17 cellular contexts compared by ENCODE assay signal in the genomic region with DNA sequence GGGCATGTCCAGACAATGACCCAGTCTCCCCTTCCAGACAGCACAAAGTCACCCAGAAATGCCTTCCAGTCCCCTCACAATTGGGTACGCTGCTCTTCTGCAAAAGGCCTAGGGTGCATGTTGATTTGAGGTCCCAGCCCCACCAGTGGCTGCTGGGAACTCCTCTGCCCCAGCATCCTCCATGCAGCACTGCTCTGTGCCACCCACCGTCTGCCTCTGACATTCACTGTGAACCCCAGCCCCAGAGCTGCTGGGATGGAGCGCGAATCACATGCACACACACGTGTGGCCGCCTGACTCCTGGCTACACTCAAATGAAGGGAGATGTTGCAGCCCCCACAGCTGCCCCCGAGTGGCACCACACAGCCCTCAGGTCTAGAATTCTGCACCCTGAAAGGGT. TPM values are rescaled to one million over a fixed set of nuclear protein-coding genes. Genes with fewer than 3 reads are reported as not detected.
DNase-seq lines count a peak whose midpoint lies in the region; ATAC-seq and TF ChIP-seq lines count a peak whose summit lies in the region.
"Had no signal": no experiment of that assay in that cellular context is flagged by ENCODE, and none has a peak within 500 bp of the region (broad histone marks: within the 10 kb centered on the region; RNA-seq: fewer than 3 reads in every experiment).

No MANE protein-coding gene starts in this region.

- H3K27me3 ChIP-seq in HUES6 (ENCODE audit: control insufficient read depth, insufficient read depth, low read length) (peaks cover 13% of the 10 kb centered on the region; the same call in 1 of the 2 replicates), prostate gland (replicated peaks; ENCODE audit: insufficient read depth) (no peaks in the 10 kb centered on the region), mesendoderm (ENCODE audit: insufficient read depth, low read length, poor library complexity) (no peaks in the 10 kb centered on the region)

- no peak overlapping the region for H2BK120ac ChIP-seq in mesendoderm (ENCODE audit: low read depth, low read length)

- CTCF ChIA-PET in activated CD8-positive, alpha-beta T cell treated with anti-CD3 and anti-CD28 coated beads for 36 hours (lab: Charles Lee), result interaction anchor here (0.6 to 1.6 kb wide), 7 partner anchors 10 to 49 kb away, joined by 3 to 9 read pairs (median 4); partner anchors contain the start of gene NKIRAS2
- CTCF ChIA-PET in activated CD8-positive, alpha-beta T cell treated with anti-CD3 and anti-CD28 coated beads, Interleukin-2, amount 10 ng/mL, durations not matched to agents 7 days and 5 days (lab: Charles Lee), result interaction anchor here (0.9 to 1.5 kb wide), 4 partner anchors 20 to 129 kb away, joined by 3 to 4 read pairs (median 3); no protein-coding TSS in a partner anchor

- H3K36me3 Mint-ChIP-seq in activated CD8-positive, alpha-beta T cell treated with anti-CD3 and anti-CD28 coated beads for 36 hours (ENCODE audit: low read depth), result no peaks in the 10 kb centered on the region
- no peaks in the 10 kb centered on the region for H3K36me3 Mint-ChIP-seq in activated CD8-positive, alpha-beta T cell treated with anti-CD3 and anti-CD28 coated beads, Interleukin-2, amount 10 ng/mL, durations not matched to agents 7 days and 5 days (ENCODE audit: low read depth)
- H3K36me3 Mint-ChIP-seq in chondrocyte (ENCODE audit: low read depth) (no peaks in the 10 kb centered on the region), osteocyte (ENCODE audit: unreplicated experiment) (no peaks in the 10 kb centered on the region)

- H3K4me2 ChIP-seq in mesendoderm (ENCODE audit: low read length), result no peak overlapping the region

- no peak overlapping the region for H3K9ac ChIP-seq in HUES6 (ENCODE audit: low read length)
- H3K9ac ChIP-seq in mesendoderm (ENCODE audit: low read length), result no peak overlapping the region

- peaks cover 42% of the 10 kb centered on the region for H3K4me1 ChIP-seq in HUES6 (ENCODE audit: control insufficient read depth, insufficient read depth, low read length)
- no peaks in the 10 kb centered on the region for H3K4me1 ChIP-seq in prostate gland (replicated peaks)
- H3K4me1 ChIP-seq in mesendoderm (ENCODE audit: control insufficient read depth, low read depth, low read length), result peaks cover 2% of the 10 kb centered on the region

- peaks cover 6% of the 10 kb centered on the region for H3K4me1 Mint-ChIP-seq in activated CD8-positive, alpha-beta T cell treated with anti-CD3 and anti-CD28 coated beads for 36 hours (ENCODE audit: low read depth)
- peaks cover 9% of the 10 kb centered on the region for H3K4me1 Mint-ChIP-seq in activated CD8-positive, alpha-beta T cell treated with anti-CD3 and anti-CD28 coated beads, Interleukin-2, amount 10 ng/mL, durations not matched to agents 7 days and 5 days (ENCODE audit: low read depth)
- H3K4me1 Mint-ChIP-seq in chondrocyte (ENCODE audit: low read depth) (peaks cover 9% of the 10 kb centered on the region), osteocyte (ENCODE audit: unreplicated experiment) (peaks cover 2% of the 10 kb centered on the region)

- WGBS in prostate gland, result 87% methylated on average over 7 of the region's 7 CpGs
- WGBS in mesendoderm (ENCODE audit: extremely low coverage, insufficient coverage, low lambda C conversion rate), result no CpG with 5 or more reads among the region's 7 CpGs

- TF ChIP-seq CTCF in activated CD8-positive, alpha-beta T cell treated with anti-CD3 and anti-CD28 coated beads for 36 hours (IDR thresholded peaks at IDR 0.05), result no peak
- no peak for TF ChIP-seq CTCF in chondrocyte (IDR thresholded peaks at IDR 0.05)
- no peak for TF ChIP-seq CTCF in osteocyte (IDR thresholded peaks at IDR 0.05)
- no peak for TF ChIP-seq CTCF in prostate gland (IDR thresholded peaks at IDR 0.05)

- no peak overlapping the region for H2BK5ac ChIP-seq in mesendoderm (ENCODE audit: low read length)

- H3K79me2 ChIP-seq in mesendoderm (ENCODE audit: control insufficient read depth, insufficient read depth, low read length), result no peaks in the 10 kb centered on the region

- no peak overlapping the region for H2BK15ac ChIP-seq in mesendoderm (replicated peaks; ENCODE audit: low read depth)

- intact Hi-C loops in activated CD8-positive, alpha-beta T cell treated with anti-CD3 and anti-CD28 coated beads for 36 hours (cut with micrococcal nuclease), result no loop called here
- intact Hi-C loops in prostate gland (cut with DNase I), result no loop called here

- H4K5ac ChIP-seq in mesendoderm (ENCODE audit: low read length), result no peak overlapping the region

- POLR2A ChIA-PET in activated CD8-positive, alpha-beta T cell treated with anti-CD3 and anti-CD28 coated beads for 36 hours (lab: Charles Lee), result interaction anchor here (0.6 to 1.4 kb wide), 2 partner anchors 20 to 136 kb away, joined by 3 read pairs; no protein-coding TSS in a partner anchor
- POLR2A ChIA-PET in activated CD8-positive, alpha-beta T cell treated with anti-CD3 and anti-CD28 coated beads, Interleukin-2, amount 10 ng/mL, durations not matched to agents 7 days and 5 days (lab: Charles Lee), result interaction anchor here (1.4 kb wide), 1 partner anchor 57 kb away, joined by 5 read pairs; no protein-coding TSS in a partner anchor

- no peaks in the 10 kb centered on the region for H3K79me1 ChIP-seq in mesendoderm (ENCODE audit: low read length)

- ATAC-seq in activated CD8-positive, alpha-beta T cell treated with anti-CD3 and anti-CD28 coated beads for 36 hours, result no peak
- ATAC-seq in activated CD8-positive, alpha-beta T cell treated with anti-CD3 and anti-CD28 coated beads, Interleukin-2, amount 10 ng/mL, durations not matched to agents 7 days and 5 days, result no peak
- ATAC-seq in GM18870 (IDR thresholded peaks at IDR 0.05; ENCODE audit: unreplicated experiment), result no peak
- ATAC-seq: K562 had no signal

- no peak overlapping the region for H3K23ac ChIP-seq in mesendoderm (ENCODE audit: low read length)

- H3K4me3 Mint-ChIP-seq in activated CD8-positive, alpha-beta T cell treated with anti-CD3 and anti-CD28 coated beads for 36 hours, result peak overlapping the region; percentile 13
- H3K4me3 Mint-ChIP-seq in activated CD8-positive, alpha-beta T cell treated with anti-CD3 and anti-CD28 coated beads, Interleukin-2, amount 10 ng/mL, durations not matched to agents 7 days and 5 days, result no peak overlapping the region
- H3K4me3 Mint-ChIP-seq in chondrocyte (ENCODE audit: unreplicated experiment) (peak overlapping the region; percentile 15), osteocyte (ENCODE audit: unreplicated experiment) (peak overlapping the region; percentile 22)
- H3K4me3 Mint-ChIP-seq: T-helper 1 cell treated with Interleukin-12 subunit alpha and Interleukin-12 subunit beta and Interleukin-4 antibody, amounts not matched to agents 30 μg/mL and 1 μg/mL, for 36 hours had no signal

- no peak overlapping the region for H2AK5ac ChIP-seq in mesendoderm (ENCODE audit: low read length)

- TF ChIP-seq POLR2A in prostate gland (IDR thresholded peaks at IDR 0.05), result no peak

- H3K27me3 Mint-ChIP-seq in activated CD8-positive, alpha-beta T cell treated with anti-CD3 and anti-CD28 coated beads for 36 hours, result peaks cover 29% of the 10 kb centered on the region
- H3K27me3 Mint-ChIP-seq in activated CD8-positive, alpha-beta T cell treated with anti-CD3 and anti-CD28 coated beads, Interleukin-2, amount 10 ng/mL, durations not matched to agents 7 days and 5 days (ENCODE audit: low read depth), result peaks cover 44% of the 10 kb centered on the region
- H3K27me3 Mint-ChIP-seq in chondrocyte (ENCODE audit: low read depth) (peaks cover 26% of the 10 kb centered on the region), osteocyte (ENCODE audit: unreplicated experiment) (peaks cover 40% of the 10 kb centered on the region)

- no peak overlapping the region for H3K4ac ChIP-seq in mesendoderm (ENCODE audit: low read depth, low read length)

- H3K27ac ChIP-seq in HUES6 (ENCODE audit: low read depth, low read length) (no peak overlapping the region), prostate gland (no peak overlapping the region), mesendoderm (ENCODE audit: low read depth, low read length) (no peak overlapping the region)
- H3K27ac ChIP-seq: HL-60, PC-9 had no signal

- H3K56ac ChIP-seq in mesendoderm (ENCODE audit: low read length), result no peak overlapping the region

- no peak for DNase-seq in activated CD8-positive, alpha-beta T cell treated with anti-CD3 and anti-CD28 coated beads for 36 hours
- no peak for DNase-seq in activated CD8-positive, alpha-beta T cell treated with anti-CD3 and anti-CD28 coated beads, Interleukin-2, amount 10 ng/mL, durations not matched to agents 7 days and 5 days
- no peak for DNase-seq in chondrocyte (ENCODE audit: low spot score)
- DNase-seq in osteocyte (ENCODE audit: extremely low spot score, unreplicated experiment), result no peak
- no peak for DNase-seq in prostate gland (ENCODE audit: low spot score)
- no peak for DNase-seq in mesendoderm
- DNase-seq: DMS 273 treated with DMSO at 0.1 percent for 48 hours; NCI-H2227 treated with DMSO at 0.1 percent for 48 hours; PC-9; SIG-M5; stimulated activated CD4-positive, alpha-beta T cell treated with anti-CD3 and anti-CD28 coated beads, Interleukin-2, amount 100 ng/mL, for 24 hours had no signal

- H3K36me3 ChIP-seq in HUES6 (ENCODE audit: control insufficient read depth, insufficient read depth, low read length) (no peaks in the 10 kb centered on the region), prostate gland (no peaks in the 10 kb centered on the region), mesendoderm (ENCODE audit: control insufficient read depth, insufficient read depth, low read length) (no peaks in the 10 kb centered on the region)

- no peak overlapping the region for H4K8ac ChIP-seq in mesendoderm (ENCODE audit: low read depth, low read length)

- H3K18ac ChIP-seq in mesendoderm (ENCODE audit: low read length), result no peak overlapping the region

- H3K27ac Mint-ChIP-seq in activated CD8-positive, alpha-beta T cell treated with anti-CD3 and anti-CD28 coated beads for 36 hours, result no peak overlapping the region
- no peak overlapping the region for H3K27ac Mint-ChIP-seq in activated CD8-positive, alpha-beta T cell treated with anti-CD3 and anti-CD28 coated beads, Interleukin-2, amount 10 ng/mL, durations not matched to agents 7 days and 5 days
- H3K27ac Mint-ChIP-seq in chondrocyte (ENCODE audit: unreplicated experiment) (no peak overlapping the region), osteocyte (ENCODE audit: unreplicated experiment) (no peak overlapping the region)
- H3K27ac Mint-ChIP-seq: T-helper 1 cell treated with Interleukin-12 subunit alpha and Interleukin-12 subunit beta and Interleukin-4 antibody, amounts not matched to agents 30 μg/mL and 1 μg/mL, for 36 hours had no signal

- H3K9me3 ChIP-seq in HUES6 (ENCODE audit: control insufficient read depth, insufficient read depth, low read depth, low read length), result no peaks in the 10 kb centered on the region
- H3K9me3 ChIP-seq in prostate gland, result no peaks in the 10 kb centered on the region

- H3K4me3 ChIP-seq in HUES6 (ENCODE audit: low read depth, low read length) (peak overlapping the region; percentile 72), prostate gland (no peak overlapping the region), mesendoderm (ENCODE audit: low read length) (no peak overlapping the region)

- H3K9me3 Mint-ChIP-seq in activated CD8-positive, alpha-beta T cell treated with anti-CD3 and anti-CD28 coated beads for 36 hours, result no peaks in the 10 kb centered on the region
- no peaks in the 10 kb centered on the region for H3K9me3 Mint-ChIP-seq in activated CD8-positive, alpha-beta T cell treated with anti-CD3 and anti-CD28 coated beads, Interleukin-2, amount 10 ng/mL, durations not matched to agents 7 days and 5 days (ENCODE audit: insufficient read depth)
- H3K9me3 Mint-ChIP-seq in chondrocyte (ENCODE audit: low read depth) (no peaks in the 10 kb centered on the region), osteocyte (ENCODE audit: unreplicated experiment) (no peaks in the 10 kb centered on the region)
- H3K9me3 Mint-ChIP-seq: T-helper 1 cell treated with Interleukin-12 subunit alpha and Interleukin-12 subunit beta and Interleukin-4 antibody, amounts not matched to agents 30 μg/mL and 1 μg/mL, for 36 hours had no signal

RNA-seq across cellular contexts. Expression of gene C17orf113, which starts 1.2 kb away (rescaled TPM):
- total RNA-seq in activated CD8-positive, alpha-beta T cell treated with anti-CD3 and anti-CD28 coated beads for 36 hours, result under 1 TPM; 0.72 to 0.77 TPM
- under 1 TPM; 0.16 to 0.24 TPM for total RNA-seq in activated CD8-positive, alpha-beta T cell treated with anti-CD3 and anti-CD28 coated beads, Interleukin-2, amount 10 ng/mL, durations not matched to agents 7 days and 5 days
- total RNA-seq in chondrocyte, result 0.24 to 0.77 TPM (median 0.62 TPM) in 3 replicates
- total RNA-seq in osteocyte, result 1.3 and 1.6 TPM in 2 replicates
- total RNA-seq in prostate gland, result 1 to 10 TPM; 4.2 to 4.8 TPM
- 0.29 TPM for polyA plus RNA-seq in mesendoderm (2013, experiment 1 of 2)
- 0.20 TPM for polyA plus RNA-seq in mesendoderm (2013, experiment 2 of 2)

RNA-seq across cellular contexts. Expression of gene NKIRAS2, which starts 31.8 kb away (rescaled TPM):
- 10 to 100 TPM; 13.8 to 15.0 TPM for total RNA-seq in activated CD8-positive, alpha-beta T cell treated with anti-CD3 and anti-CD28 coated beads for 36 hours
- total RNA-seq in activated CD8-positive, alpha-beta T cell treated with anti-CD3 and anti-CD28 coated beads, Interleukin-2, amount 10 ng/mL, durations not matched to agents 7 days and 5 days, result 10 to 100 TPM; 25.7 to 26.2 TPM
- total RNA-seq in chondrocyte (54.7 to 57.0 TPM (median 56.9 TPM) in 3 replicates), osteocyte (48.9 and 51.3 TPM in 2 replicates), prostate gland (10 to 100 TPM; 38.8 to 98.8 TPM)
- 43.6 TPM for polyA plus RNA-seq in mesendoderm (2013, experiment 1 of 2)
- 42.4 TPM for polyA plus RNA-seq in mesendoderm (2013, experiment 2 of 2)

RNA-seq across cellular contexts. Expression of gene DNAJC7, which starts 34.4 kb away (rescaled TPM):
- total RNA-seq in activated CD8-positive, alpha-beta T cell treated with anti-CD3 and anti-CD28 coated beads for 36 hours, result 10 to 100 TPM; 86.7 to 90.3 TPM
- total RNA-seq in activated CD8-positive, alpha-beta T cell treated with anti-CD3 and anti-CD28 coated beads, Interleukin-2, amount 10 ng/mL, durations not matched to agents 7 days and 5 days, result 10 to 100 TPM; 86.1 to 99.8 TPM
- total RNA-seq in chondrocyte, result 51.1 to 61.0 TPM (median 51.2 TPM) in 3 replicates
- 73.9 and 92.8 TPM in 2 replicates for total RNA-seq in osteocyte
- 10 to 100 TPM; 57.8 to 60.4 TPM for total RNA-seq in prostate gland
- 157 TPM for polyA plus RNA-seq in mesendoderm (2013, experiment 1 of 2)
- polyA plus RNA-seq in mesendoderm (2013, experiment 2 of 2), result 150 TPM

RNA-seq across cellular contexts. Expression of gene ZNF385C, which starts 46.6 kb away (rescaled TPM):
- 1 to 10 TPM; 1.3 TPM for total RNA-seq in activated CD8-positive, alpha-beta T cell treated with anti-CD3 and anti-CD28 coated beads for 36 hours
- total RNA-seq in activated CD8-positive, alpha-beta T cell treated with anti-CD3 and anti-CD28 coated beads, Interleukin-2, amount 10 ng/mL, durations not matched to agents 7 days and 5 days, result under 1 TPM; 0.23 to 0.47 TPM
- total RNA-seq in chondrocyte, result 0.07 to 0.18 TPM in 2 of 3 replicates, not detected in the other
- total RNA-seq in osteocyte, result 0.16 TPM in 1 of 2 replicates, not detected in the other
- total RNA-seq in prostate gland, result 10 to 100 TPM in 1 of 2 donors, 1 to 10 TPM in 1; 2.3 to 11.8 TPM
- polyA plus RNA-seq in mesendoderm (2013, experiment 1 of 2), result 3.5 TPM
- polyA plus RNA-seq in mesendoderm (2013, experiment 2 of 2), result 3.2 TPM
- polyA plus RNA-seq: BJ had no signal
